In genomic region chr19:10392120-10392519, GRCh38 we compare ENCODE assay signal across 1 cellular context.
TF ChIP-seq lines count a peak whose summit lies in the region.

No MANE protein-coding gene starts in this region.

TF ChIP-seq in GM12878, 131 proteins besides CTCF, POLR2A, EP300 and RAD21:
- peak; percentile 70; the same call in 1 of the 2 replicates for TF ChIP-seq ZBTB40 (IDR thresholded peaks at IDR 0.05; ENCODE audit: borderline replicate concordance)
- TF ChIP-seq PAX5 (IDR thresholded peaks at IDR 0.05; ENCODE audit: borderline replicate concordance, low read depth, low read length), result no peak
TF ChIP-seq in GM12878: peak in this region for 1.
